ENCODE assay signal across 9 cellular contexts in genomic region chr10:77513783-77514331, GRCh38.
DNase-seq lines count a peak whose midpoint lies in the region; ATAC-seq and TF ChIP-seq lines count a peak whose summit lies in the region.
"Had no signal": no experiment of that assay in that cellular context is flagged by ENCODE, and none has a peak within 500 bp of the region (broad histone marks: within the 10 kb centered on the region; RNA-seq: fewer than 3 reads in every experiment).

No MANE protein-coding gene starts in this region.

- H3K36me3 Mint-ChIP-seq in Caco-2 (ENCODE audit: insufficient read depth, unreplicated experiment), result no peaks in the 10 kb centered on the region
- H3K36me3 Mint-ChIP-seq: T-cell had no signal

- peak overlapping the region; percentile 44 to 92 (median 67) for H3K4me2 ChIP-seq in BLaER1 treated with 17β-estradiol and CSF1 and Interleukin-3, amounts not matched to agents 10 nM and 100 nM

- H3K4me1 ChIP-seq in BLaER1 treated with 17β-estradiol and CSF1 and Interleukin-3, amounts not matched to agents 10 nM and 100 nM, result peaks cover 23 to 57% (median 46%) of the 10 kb centered on the region in 10 experiments
- peaks cover 5 to 15% of the 10 kb centered on the region in 2 donors for H3K4me1 ChIP-seq in mucosa of rectum (ENCODE audit: control insufficient read depth in 2 of 2, insufficient read depth in 2 of 2, low read length in 2 of 2)
- H3K4me1 ChIP-seq in Caco-2, result peaks cover 29% of the 10 kb centered on the region

- POLR2A ChIA-PET in Caco-2 (lab: Charles Lee), result interaction anchor here (0.6 kb wide), 1 partner anchor 9 kb away, joined by 9 read pairs; no protein-coding TSS in a partner anchor

- DNase-seq in NCI-H1694 (lab: John Stamatoyannopoulos, UW), result peak; percentile 74
- DNase-seq in foreskin melanocyte, result no peak
- DNase-seq in Caco-2, result no peak
- no peak for DNase-seq in KBM-7
- DNase-seq in stimulated activated naive CD8-positive, alpha-beta T cell treated with anti-CD3 and anti-CD28 coated beads, Interleukin-15, Interleukin-2, amounts not matched to agents 100 U/mL and 50 U/mL, for 24 hours, result no peak
- DNase-seq: T-cell had no signal

- no peaks in the 10 kb centered on the region for H3K9me3 Mint-ChIP-seq in Caco-2 (ENCODE audit: unreplicated experiment)
- H3K9me3 Mint-ChIP-seq: T-cell had no signal

- peak overlapping the region in 2 of 11 experiments; percentile 9 to 41; a peak in 3 of 22 replicates for H3K9ac ChIP-seq in BLaER1 treated with 17β-estradiol and CSF1 and Interleukin-3, amounts not matched to agents 10 nM and 100 nM
- H3K9ac ChIP-seq in mucosa of rectum (ENCODE audit: low read depth in 1 of 2, low read length in 2 of 2), result no peak overlapping the region

- intact Hi-C loops in Caco-2 (cut with micrococcal nuclease; ENCODE audit: unreplicated experiment), result loop anchor here (2.0 kb wide), 1 partner anchor 27 kb away; no protein-coding TSS in a partner anchor

- H3K27ac ChIP-seq in BLaER1 treated with 17β-estradiol and CSF1 and Interleukin-3, amounts not matched to agents 10 nM and 100 nM, result peak overlapping the region in 1 of 11 experiments; percentile 37; a peak in 1 of 22 replicates
- H3K27ac ChIP-seq in cingulate gyrus (ENCODE audit: low read depth, low read length), result peak overlapping the region; percentile 3
- H3K27ac ChIP-seq in mucosa of rectum (ENCODE audit: low read depth in 2 of 2, low read length in 2 of 2), result peak overlapping the region; percentile 27 to 35

- TF ChIP-seq CTCF in Caco-2 (IDR thresholded peaks at IDR 0.05; ENCODE audit: insufficient read depth in 1 of 2, low read depth in 1 of 2, low read length in 1 of 2, severe bottlenecking in 1 of 2, unreplicated experiment in 1 of 2), result no peak

- no peaks in the 10 kb centered on the region for H3K9me3 ChIP-seq in BLaER1 treated with 17β-estradiol and CSF1 and Interleukin-3, amounts not matched to agents 10 nM and 100 nM (replicated peaks in 1 of 11)
- no peaks in the 10 kb centered on the region for H3K9me3 ChIP-seq in mucosa of rectum (ENCODE audit: control insufficient read depth in 2 of 2, low read length in 2 of 2)
- H3K9me3 ChIP-seq in Caco-2, result no peaks in the 10 kb centered on the region

- CTCF ChIA-PET in Caco-2 (lab: Charles Lee), result no interaction called here

- H3K27ac Mint-ChIP-seq in Caco-2 (ENCODE audit: unreplicated experiment), result no peak overlapping the region
- H3K27ac Mint-ChIP-seq: T-cell had no signal

- in situ Hi-C loops in KBM-7 (cut with MboI; ENCODE audit: low pct_unique_long_range_greater_than_20kb, low sequenced_read_pairs), result no loop called here

- H3K27me3 ChIP-seq in BLaER1 treated with 17β-estradiol and CSF1 and Interleukin-3, amounts not matched to agents 10 nM and 100 nM, result no peaks in the 10 kb centered on the region
- H3K27me3 ChIP-seq in mucosa of rectum (ENCODE audit: control insufficient read depth in 2 of 2, insufficient read depth in 2 of 2, low read length in 2 of 2), result no peaks in the 10 kb centered on the region
- no peaks in the 10 kb centered on the region for H3K27me3 ChIP-seq in Caco-2 (replicated peaks; ENCODE audit: control insufficient read depth, insufficient read depth, low read length)

- H3K36me3 ChIP-seq in BLaER1 treated with 17β-estradiol and CSF1 and Interleukin-3, amounts not matched to agents 10 nM and 100 nM, result no peaks in the 10 kb centered on the region
- no peaks in the 10 kb centered on the region for H3K36me3 ChIP-seq in mucosa of rectum (ENCODE audit: control insufficient read depth in 2 of 2, insufficient read depth in 2 of 2, low read length in 2 of 2)
- no peaks in the 10 kb centered on the region for H3K36me3 ChIP-seq in Caco-2 (ENCODE audit: control insufficient read depth, insufficient read depth, low read length)

- no peak overlapping the region for H3K4me3 Mint-ChIP-seq in Caco-2 (ENCODE audit: unreplicated experiment)
- H3K4me3 Mint-ChIP-seq: T-cell had no signal

- H3K4me3 ChIP-seq in BLaER1 treated with 17β-estradiol and CSF1 and Interleukin-3, amounts not matched to agents 10 nM and 100 nM, result no peak overlapping the region
- H3K4me3 ChIP-seq in mucosa of rectum (ENCODE audit: low read length in 2 of 2), result no peak overlapping the region
- H3K4me3 ChIP-seq in Caco-2 (ENCODE audit: low read depth, low read length), result no peak overlapping the region

- peaks cover 0 to 22% (median 0%) of the 10 kb centered on the region in 11 experiments; a peak in 2 of 22 replicates for H4K20me1 ChIP-seq in BLaER1 treated with 17β-estradiol and CSF1 and Interleukin-3, amounts not matched to agents 10 nM and 100 nM

- no peaks in the 10 kb centered on the region for H3K27me3 Mint-ChIP-seq in Caco-2 (ENCODE audit: insufficient read depth, unreplicated experiment)

- no TSS peak for BruUV-seq in Caco-2 (replicated peaks; lab: Mats Ljungman, UMichigan)

- ATAC-seq in stimulated activated naive CD8-positive, alpha-beta T cell treated with anti-CD3 and anti-CD28 coated beads, Interleukin-15, Interleukin-2, amounts not matched to agents 100 U/mL and 50 U/mL, for 24 hours, result no peak
- ATAC-seq: T-cell had no signal

- H3K4me1 Mint-ChIP-seq in Caco-2 (ENCODE audit: low read depth, unreplicated experiment), result peaks cover 42% of the 10 kb centered on the region
- H3K4me1 Mint-ChIP-seq: T-cell had no signal
